Comparison of ENCODE assay signal across 27 cellular contexts in genomic region chr16:75952124-75952523, GRCh38.
"Had no signal": no experiment of that assay in that cellular context is flagged by ENCODE, and none has a peak within 500 bp of the region (broad histone marks: within the 10 kb centered on the region; RNA-seq: fewer than 3 reads in every experiment).

No MANE protein-coding gene starts in this region.

- FAIRE-seq: urothelium cell line had no signal

- DNase-seq: stimulated activated CD4-positive, alpha-beta T cell treated with anti-CD3 and anti-CD28 coated beads, Interleukin-2, amount 100 ng/mL, for 48 hours; stimulated activated CD4-positive, alpha-beta T cell treated with anti-CD3 and anti-CD28 coated beads, Interleukin-4, amount 100 ng/mL, for 1 hour; stimulated activated CD4-positive, alpha-beta T cell treated with anti-CD3 and anti-CD28 coated beads, Interleukin-4, amount 100 ng/mL, for 24 hours; stimulated activated CD4-positive, alpha-beta T cell treated with anti-CD3 and anti-CD28 coated beads, Interleukin-4, amount 100 ng/mL, for 4 hours; stimulated activated CD8-positive, alpha-beta memory T cell treated with anti-CD3 and anti-CD28 coated beads, Interleukin-4, amount 100 ng/mL, for 48 hours; stimulated activated naive B cell treated with anti-CD40 and anti-IgM and Interleukin-4, amounts not matched to agents 10 μg/mL and 1 μg/mL and 100 μg/mL, for 72 hours; stimulated activated naive CD4-positive, alpha-beta T cell; stimulated activated naive CD4-positive, alpha-beta T cell treated with Interleukin-2 at 50 U/mL for 16 hours; stimulated activated naive CD8-positive, alpha-beta T cell treated with anti-CD3 and anti-CD28 coated beads, Interleukin-15, amount 100 ng/mL, for 72 hours; stimulated activated naive CD8-positive, alpha-beta T cell treated with anti-CD3 and anti-CD28 coated beads, Interleukin-15, Interleukin-2, amounts not matched to agents 100 U/mL and 50 U/mL, for 24 hours; stomach; substantia nigra; testis; thyroid gland; tibial artery; transverse colon; trophoblast cell; upper lobe of left lung; upper lobe of right lung; uterus had no signal

- ATAC-seq: stimulated activated effector memory CD8-positive, alpha-beta T cell treated with anti-CD3 and anti-CD28 coated beads, Interleukin-12 subunit alpha, Interleukin-12 subunit beta, amount 100 ng/mL, for 72 hours; stimulated activated memory B cell treated with anti-CD40 and anti-IgM and Interleukin-4, amounts not matched to agents 10 μg/mL and 1 μg/mL and 100 μg/mL, for 72 hours; stimulated activated naive B cell treated with anti-CD40 and anti-IgM and Interleukin-4, amounts not matched to agents 10 μg/mL and 1 μg/mL and 100 μg/mL, for 72 hours; stimulated activated naive CD8-positive, alpha-beta T cell treated with anti-CD3 and anti-CD28 coated beads, Interleukin-15, amount 100 ng/mL, for 72 hours; stimulated activated naive CD8-positive, alpha-beta T cell treated with anti-CD3 and anti-CD28 coated beads, Interleukin-15, Interleukin-2, amounts not matched to agents 100 U/mL and 50 U/mL, for 24 hours; upper lobe of right lung had no signal

- H3K27ac ChIP-seq: stomach, suprapubic skin, testis, thoracic aorta, thyroid gland, tibial artery, tibial nerve, transverse colon, upper lobe of left lung, upper lobe of right lung, uterus, vagina had no signal

- H3K4me1 ChIP-seq: stomach, suprapubic skin, testis, thyroid gland, tibial artery, tibial nerve, transverse colon, upper lobe of left lung, upper lobe of right lung, uterus, vagina had no signal

- H3K4me3 ChIP-seq: stomach, suprapubic skin, testis, thoracic aorta, thyroid gland, tibial artery, tibial nerve, transverse colon, upper lobe of left lung, upper lobe of right lung, uterus, vagina had no signal

- H3K9me3 ChIP-seq: stomach, suprapubic skin, testis, thoracic aorta, thyroid gland, tibial artery, tibial nerve, transverse colon, upper lobe of left lung, upper lobe of right lung, uterus, vagina had no signal

- H3K36me3 ChIP-seq: stomach, suprapubic skin, thoracic aorta, thyroid gland, tibial artery, tibial nerve, transverse colon, upper lobe of left lung, upper lobe of right lung, uterus, vagina had no signal

- H3K27me3 ChIP-seq: stomach, testis, thyroid gland, tibial artery, tibial nerve, transverse colon, upper lobe of left lung, upper lobe of right lung, uterus, vagina had no signal
